ENCODE assay signal across 8 cellular contexts in genomic region chr5:73519531-73520283, GRCh38. TPM values are rescaled to one million over a fixed set of nuclear protein-coding genes. Genes with fewer than 3 reads are reported as not detected.
DNase-seq lines count a peak whose midpoint lies in the region; ATAC-seq and TF ChIP-seq lines count a peak whose summit lies in the region.

No MANE protein-coding gene starts in this region.

- no peaks in the 10 kb centered on the region for H3K27me3 ChIP-seq in hepatocyte

- no peaks in the 10 kb centered on the region for H3K4me1 ChIP-seq in hepatocyte (ENCODE audit: insufficient read depth)

- H3K27ac ChIP-seq in hepatocyte, result no peak overlapping the region

- H3K36me3 ChIP-seq in hepatocyte (replicated peaks; ENCODE audit: insufficient read depth, low read depth), result no peaks in the 10 kb centered on the region

- TF ChIP-seq CTCF in hepatocyte (IDR thresholded peaks at IDR 0.05; ENCODE audit: poor library complexity), result peak; percentile 65

- 21% methylated on average over 16 of the region's 16 CpGs for WGBS in hepatocyte (ENCODE audit: low lambda C conversion rate, missing lambda C conversion rate)

- H2AFZ ChIP-seq in hepatocyte, result no peak overlapping the region

- peak; percentile 100 for ATAC-seq in HG02885 (IDR thresholded peaks at IDR 0.05; ENCODE audit: poor library complexity, unreplicated experiment)

- H4K20me1 ChIP-seq in hepatocyte (ENCODE audit: insufficient read depth, poor library complexity, severe bottlenecking), result no peaks in the 10 kb centered on the region

- no peak overlapping the region for H3K4me3 ChIP-seq in hepatocyte
- H3K4me3 ChIP-seq in skeletal muscle cell (ENCODE audit: low read depth, low read length), result no peak overlapping the region

- H3K79me2 ChIP-seq in hepatocyte, result no peaks in the 10 kb centered on the region

- DNase-seq in activated gamma-delta T cell treated with Interleukin-2 at 50 U/mL for 16 hours (peak; percentile 65), activated gamma-delta T cell (lab: John Stamatoyannopoulos, UW) (no peak), NCI-H1694 (lab: John Stamatoyannopoulos, UW) (peak; percentile 75), T-helper 1 cell (peak; percentile 9 to 81 (median 45)), amniotic stem cell (lab: John Stamatoyannopoulos, UW) (peak; percentile 31), hepatocyte (ENCODE audit: low spot score) (peak; percentile 87), skeletal muscle cell (ENCODE audit: low read depth) (peak; percentile 27)

- peak overlapping the region; percentile 39 for H3K4me2 ChIP-seq in hepatocyte

- H3K9me3 ChIP-seq in hepatocyte (ENCODE audit: low read depth), result no peaks in the 10 kb centered on the region

- H3K9me2 ChIP-seq in hepatocyte (replicated peaks; ENCODE audit: insufficient read depth), result no peaks in the 10 kb centered on the region

RNA-seq across cellular contexts. Expression of gene BTF3, which starts 21.5 kb away (rescaled TPM):
- 423 and 456 TPM in 2 replicates for total RNA-seq in hepatocyte
- 390 and 430 TPM in 2 replicates for polyA plus RNA-seq in hepatocyte

RNA-seq across cellular contexts. Expression of gene ANKRA2, which starts 45.7 kb away (rescaled TPM):
- 26.4 and 27.7 TPM in 2 replicates for total RNA-seq in hepatocyte
- 23.6 and 31.2 TPM in 2 replicates for polyA plus RNA-seq in hepatocyte

RNA-seq across cellular contexts. Expression of gene UTP15, which starts 45.8 kb away (rescaled TPM):
- total RNA-seq in hepatocyte, result 20.7 and 29.9 TPM in 2 replicates
- polyA plus RNA-seq in hepatocyte, result 9.2 and 11.0 TPM in 2 replicates
